ENCODE assay signal across 26 cellular contexts in genomic region chr7:90582164-90582563, GRCh38. TPM values are rescaled to one million over a fixed set of nuclear protein-coding genes. Genes with fewer than 3 reads are reported as not detected.
"Had no signal": no experiment of that assay in that cellular context is flagged by ENCODE, and none has a peak within 500 bp of the region (broad histone marks: within the 10 kb centered on the region; RNA-seq: fewer than 3 reads in every experiment).

No MANE protein-coding gene starts in this region.

- DNase-seq: activated CD4-positive, alpha-beta memory T cell treated with anti-CD3 and anti-CD28 coated beads, Interleukin-2, amount 10 ng/mL, durations not matched to agents 7 days and 5 days; activated CD4-positive, alpha-beta T cell treated with anti-CD3 and anti-CD28 coated beads for 1 hour; activated CD4-positive, alpha-beta T cell treated with anti-CD3 and anti-CD28 coated beads, Interleukin-2, amount 10 ng/mL, durations not matched to agents 7 days and 5 days; activated CD8-positive, alpha-beta memory T cell treated with anti-CD3 and anti-CD28 coated beads, Interleukin-2, amount 50 U/mL, for 48 hours; activated gamma-delta T cell; activated naive CD4-positive, alpha-beta T cell treated with anti-CD3 and anti-CD28 coated beads, Interleukin-2, amount 10 ng/mL, durations not matched to agents 7 days and 5 days; activated naive CD8-positive, alpha-beta T cell treated with anti-CD3 and anti-CD28 coated beads, Interleukin-2, amount 10 ng/mL, durations not matched to agents 7 days and 5 days; activated T-cell treated with anti-CD3 and anti-CD28 coated beads, Interleukin-2, amount 50 U/mL, for 24 hours; amniotic stem cell; brain microvascular endothelial cell; central memory CD4-positive, alpha-beta T cell; endodermal cell; gastrocnemius medialis; glutamatergic neuron; left lung; mucosa of descending colon; small intestine; stimulated activated CD4-positive, alpha-beta T cell treated with anti-CD3 and anti-CD28 coated beads, Interleukin-1b, Interleukin-23, amount 100 ng/mL, for 48 hours; stimulated activated naive B cell treated with anti-CD40 and anti-IgM and Interleukin-4, amounts not matched to agents 10 μg/mL and 1 μg/mL and 100 μg/mL, for 72 hours; stomach; T-helper 17 cell; thyroid gland; upper lobe of left lung had no signal

- H3K4me1 Mint-ChIP-seq: activated CD4-positive, alpha-beta memory T cell treated with anti-CD3 and anti-CD28 coated beads, Interleukin-2, amount 10 ng/mL, durations not matched to agents 7 days and 5 days; activated CD4-positive, alpha-beta T cell treated with anti-CD3 and anti-CD28 coated beads, Interleukin-2, amount 10 ng/mL, durations not matched to agents 7 days and 5 days; activated naive CD4-positive, alpha-beta T cell treated with anti-CD3 and anti-CD28 coated beads, Interleukin-2, amount 10 ng/mL, durations not matched to agents 7 days and 5 days; activated naive CD8-positive, alpha-beta T cell treated with anti-CD3 and anti-CD28 coated beads, Interleukin-2, amount 10 ng/mL, durations not matched to agents 7 days and 5 days; endodermal cell; nephron; T-helper 17 cell; WTC11 had no signal

- H3K4me3 ChIP-seq: gastrocnemius medialis, left lung, lung, mucosa of descending colon, stomach, thyroid gland, upper lobe of left lung had no signal

- H3K27me3 ChIP-seq: brain microvascular endothelial cell, gastrocnemius medialis, left lung, stomach, thyroid gland, upper lobe of left lung had no signal

- H3K27me3 Mint-ChIP-seq: activated CD4-positive, alpha-beta memory T cell treated with anti-CD3 and anti-CD28 coated beads, Interleukin-2, amount 10 ng/mL, durations not matched to agents 7 days and 5 days; activated naive CD4-positive, alpha-beta T cell treated with anti-CD3 and anti-CD28 coated beads, Interleukin-2, amount 10 ng/mL, durations not matched to agents 7 days and 5 days; activated T-cell treated with anti-CD3 and anti-CD28 coated beads, Interleukin-2, amount 50 U/mL, for 24 hours; stimulated activated naive B cell treated with anti-CD40 and anti-IgM and Interleukin-4, amounts not matched to agents 10 μg/mL and 1 μg/mL and 100 μg/mL, for 72 hours had no signal

- H3K27ac Mint-ChIP-seq: activated CD4-positive, alpha-beta memory T cell treated with anti-CD3 and anti-CD28 coated beads, Interleukin-2, amount 10 ng/mL, durations not matched to agents 7 days and 5 days; activated CD4-positive, alpha-beta T cell treated with anti-CD3 and anti-CD28 coated beads, Interleukin-2, amount 10 ng/mL, durations not matched to agents 7 days and 5 days; activated naive CD4-positive, alpha-beta T cell treated with anti-CD3 and anti-CD28 coated beads, Interleukin-2, amount 10 ng/mL, durations not matched to agents 7 days and 5 days; activated naive CD8-positive, alpha-beta T cell treated with anti-CD3 and anti-CD28 coated beads, Interleukin-2, amount 10 ng/mL, durations not matched to agents 7 days and 5 days; activated T-cell treated with anti-CD3 and anti-CD28 coated beads, Interleukin-2, amount 50 U/mL, for 24 hours; endodermal cell; nephron; stimulated activated naive B cell treated with anti-CD40 and anti-IgM and Interleukin-4, amounts not matched to agents 10 μg/mL and 1 μg/mL and 100 μg/mL, for 72 hours; T-helper 17 cell; WTC11 had no signal

- H3K9me3 ChIP-seq: gastrocnemius medialis, left lung, mucosa of descending colon, stomach, thyroid gland, upper lobe of left lung had no signal

- H3K9me3 Mint-ChIP-seq: activated CD4-positive, alpha-beta memory T cell treated with anti-CD3 and anti-CD28 coated beads, Interleukin-2, amount 10 ng/mL, durations not matched to agents 7 days and 5 days; activated CD4-positive, alpha-beta T cell treated with anti-CD3 and anti-CD28 coated beads, Interleukin-2, amount 10 ng/mL, durations not matched to agents 7 days and 5 days; activated naive CD4-positive, alpha-beta T cell treated with anti-CD3 and anti-CD28 coated beads, Interleukin-2, amount 10 ng/mL, durations not matched to agents 7 days and 5 days; activated T-cell treated with anti-CD3 and anti-CD28 coated beads, Interleukin-2, amount 50 U/mL, for 24 hours; endodermal cell; WTC11 had no signal

- H3K27ac ChIP-seq: brain microvascular endothelial cell, gastrocnemius medialis, stomach, thyroid gland had no signal

- H3K36me3 Mint-ChIP-seq: activated naive CD4-positive, alpha-beta T cell treated with anti-CD3 and anti-CD28 coated beads, Interleukin-2, amount 10 ng/mL, durations not matched to agents 7 days and 5 days; activated naive CD8-positive, alpha-beta T cell treated with anti-CD3 and anti-CD28 coated beads, Interleukin-2, amount 10 ng/mL, durations not matched to agents 7 days and 5 days; WTC11 had no signal

- H3K4me1 ChIP-seq: gastrocnemius medialis, stomach, thyroid gland had no signal

- H3K4me3 Mint-ChIP-seq: activated CD4-positive, alpha-beta memory T cell treated with anti-CD3 and anti-CD28 coated beads, Interleukin-2, amount 10 ng/mL, durations not matched to agents 7 days and 5 days; activated CD4-positive, alpha-beta T cell treated with anti-CD3 and anti-CD28 coated beads, Interleukin-2, amount 10 ng/mL, durations not matched to agents 7 days and 5 days; activated naive CD4-positive, alpha-beta T cell treated with anti-CD3 and anti-CD28 coated beads, Interleukin-2, amount 10 ng/mL, durations not matched to agents 7 days and 5 days; activated naive CD8-positive, alpha-beta T cell treated with anti-CD3 and anti-CD28 coated beads, Interleukin-2, amount 10 ng/mL, durations not matched to agents 7 days and 5 days; activated T-cell treated with anti-CD3 and anti-CD28 coated beads, Interleukin-2, amount 50 U/mL, for 24 hours; endodermal cell; nephron; stimulated activated naive B cell treated with anti-CD40 and anti-IgM and Interleukin-4, amounts not matched to agents 10 μg/mL and 1 μg/mL and 100 μg/mL, for 72 hours; T-helper 17 cell; WTC11 had no signal

- H3K36me3 ChIP-seq: brain microvascular endothelial cell, gastrocnemius medialis, left lung, stomach, thyroid gland, upper lobe of left lung had no signal

RNA-seq across cellular contexts. Expression of gene CDK14, which starts 14.0 kb away (rescaled TPM):
- total RNA-seq: activated CD4-positive, alpha-beta memory T cell treated with anti-CD3 and anti-CD28 coated beads, Interleukin-2, amount 10 ng/mL, durations not matched to agents 7 days and 5 days; activated CD4-positive, alpha-beta T cell treated with anti-CD3 and anti-CD28 coated beads, Interleukin-2, amount 10 ng/mL, durations not matched to agents 7 days and 5 days had no signal
